Comparison of ENCODE assay signal across 22 cellular contexts in the genomic region with DNA sequence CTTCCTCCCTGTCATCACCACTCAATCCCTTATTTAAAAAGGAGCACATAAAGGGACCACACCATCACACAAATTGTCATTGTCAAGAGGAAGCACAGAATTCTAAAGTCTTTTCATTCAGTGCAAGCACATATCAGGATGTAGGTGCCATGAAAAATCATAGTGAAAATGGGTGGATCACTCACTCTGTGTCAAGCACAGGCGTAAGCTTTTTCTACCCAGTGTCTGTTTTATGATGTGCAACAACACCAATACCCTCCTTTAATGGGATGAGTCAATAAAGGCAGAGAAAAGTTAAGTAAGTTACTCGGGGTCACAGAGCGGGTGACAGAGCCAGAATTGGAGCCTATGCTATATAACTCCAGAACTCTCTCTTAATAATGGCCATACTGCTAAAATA.
"Had no signal": no experiment of that assay in that cellular context is flagged by ENCODE, and none has a peak within 500 bp of the region (broad histone marks: within the 10 kb centered on the region; RNA-seq: fewer than 3 reads in every experiment).

No MANE protein-coding gene starts in this region.

- ATAC-seq: natural killer cell; pancreas; right cardiac atrium; right lobe of liver; stimulated activated effector memory CD8-positive, alpha-beta T cell treated with anti-CD3 and anti-CD28 coated beads, Interleukin-12 subunit alpha, Interleukin-12 subunit beta, amount 100 ng/mL, for 72 hours; stimulated activated naive B cell treated with anti-CD40 and anti-IgM and Interleukin-4, amounts not matched to agents 10 μg/mL and 1 μg/mL and 100 μg/mL, for 72 hours had no signal

- H3K36me3 ChIP-seq: neutrophil, pancreas, prostate gland, right lobe of liver, sigmoid colon, stomach, thoracic aorta, thyroid gland, tibial nerve, upper lobe of left lung, vagina had no signal

- H3K9me3 ChIP-seq: neutrophil, pancreas, prostate gland, right lobe of liver, sigmoid colon, thoracic aorta, thyroid gland, upper lobe of left lung, vagina had no signal

- H3K27me3 ChIP-seq: neutrophil, pancreas, right lobe of liver, sigmoid colon, stomach, thyroid gland, upper lobe of left lung, vagina had no signal

- H3K4me3 ChIP-seq: pancreas, prostate gland, right lobe of liver, sigmoid colon, stomach, thoracic aorta, thyroid gland, tibial nerve, upper lobe of left lung, vagina had no signal

- H3K27ac ChIP-seq: neutrophil, pancreas, prostate gland, right lobe of liver, sigmoid colon, stomach, thoracic aorta, thyroid gland, tibial nerve, upper lobe of left lung, vagina had no signal

- DNase-seq: natural killer cell; pancreas; right cardiac atrium; right lobe of liver; sigmoid colon; small intestine; stimulated activated CD4-positive, alpha-beta T cell treated with anti-CD3 and anti-CD28 coated beads, Interleukin-15, amount 100 ng/mL, for 24 hours; stimulated activated CD4-positive, alpha-beta T cell treated with anti-CD3 and anti-CD28 coated beads, Interleukin-2, amount 100 ng/mL, for 24 hours; stimulated activated CD4-positive, alpha-beta T cell treated with anti-CD3 and anti-CD28 coated beads, Interleukin-2, amount 100 ng/mL, for 48 hours; stimulated activated CD4-positive, alpha-beta T cell treated with anti-CD3 and anti-CD28 coated beads, Interleukin-4, amount 100 ng/mL, for 24 hours; stimulated activated naive B cell treated with anti-CD40 and anti-IgM and Interleukin-4, amounts not matched to agents 10 μg/mL and 1 μg/mL and 100 μg/mL, for 72 hours; stimulated activated naive CD4-positive, alpha-beta T cell treated with Interleukin-2 at 50 U/mL for 16 hours; stomach; thyroid gland; trophoblast cell; upper lobe of left lung had no signal
